Comparison of ENCODE assay signal across 21 cellular contexts in genomic region chr13:98462946-98463345, GRCh38.
DNase-seq lines count a peak whose midpoint lies in the region; ATAC-seq and TF ChIP-seq lines count a peak whose summit lies in the region.
"Had no signal": no experiment of that assay in that cellular context is flagged by ENCODE, and none has a peak within 500 bp of the region (broad histone marks: within the 10 kb centered on the region; RNA-seq: fewer than 3 reads in every experiment).

No MANE protein-coding gene starts in this region.

- no peaks in the 10 kb centered on the region for H3K9me2 ChIP-seq in GM23338 (ENCODE audit: insufficient read depth)

- no peaks in the 10 kb centered on the region for H3K27me3 ChIP-seq in CD4-positive, alpha-beta T cell (ENCODE audit: control insufficient read depth, insufficient read depth, low read length)
- H3K27me3 ChIP-seq in GM23338 (ENCODE audit: insufficient read depth) = no peaks in the 10 kb centered on the region
- H3K27me3 ChIP-seq in osteoblast (ENCODE audit: insufficient read depth, low read length) = no peaks in the 10 kb centered on the region
- H3K27me3 ChIP-seq: MG63, tibial artery had no signal

- no peak for TF ChIP-seq CTCF in CD4-positive, alpha-beta T cell (IDR thresholded peaks at IDR 0.05)
- TF ChIP-seq CTCF in GM23338 (conservative IDR thresholded peaks at IDR 0.05; ENCODE audit: low read depth in 2 of 2) = no peak
- TF ChIP-seq CTCF in brain (conservative IDR thresholded peaks at IDR 0.05) = no peak
- TF ChIP-seq CTCF in osteoblast (IDR thresholded peaks at IDR 0.05; ENCODE audit: extremely low read depth, low read depth, low read length) = no peak
- no peak for TF ChIP-seq CTCF in mucosa of descending colon (IDR thresholded peaks at IDR 0.05)

- CTCF ChIA-PET in CD4-positive, alpha-beta T cell (lab: Charles Lee) = interaction anchor here (1.4 kb wide), 1 partner anchor 22 kb away, joined by 3 read pairs; no protein-coding TSS in a partner anchor

- no peak overlapping the region for H3K4me3 Mint-ChIP-seq in CD4-positive, alpha-beta T cell
- no peak overlapping the region for H3K4me3 Mint-ChIP-seq in GM23338
- H3K4me3 Mint-ChIP-seq in brain = no peak overlapping the region
- H3K4me3 Mint-ChIP-seq: activated CD4-positive, alpha-beta T cell treated with anti-CD3 and anti-CD28 coated beads, Interleukin-2, amount 10 ng/mL, durations not matched to agents 7 days and 5 days had no signal

- H3K27me3 Mint-ChIP-seq in CD4-positive, alpha-beta T cell = no peaks in the 10 kb centered on the region
- H3K27me3 Mint-ChIP-seq in GM23338 (ENCODE audit: insufficient read depth, low read depth, poor library complexity) = peaks cover 15% of the 10 kb centered on the region
- H3K27me3 Mint-ChIP-seq in brain = no peaks in the 10 kb centered on the region
- H3K27me3 Mint-ChIP-seq: activated CD4-positive, alpha-beta T cell treated with anti-CD3 and anti-CD28 coated beads, Interleukin-2, amount 10 ng/mL, durations not matched to agents 7 days and 5 days had no signal

- no peak overlapping the region for H3K4me2 ChIP-seq in GM23338
- H3K4me2 ChIP-seq in osteoblast (ENCODE audit: insufficient read depth, low read length) = no peak overlapping the region

- intact Hi-C loops in CD4-positive, alpha-beta T cell (cut with DNase I, micrococcal nuclease) = no loop called here
- intact Hi-C loops in mucosa of descending colon (cut with DNase I, micrococcal nuclease) = no loop called here

- H3F3A ChIP-seq in GM23338 (replicated peaks; ENCODE audit: low read depth) = no peaks in the 10 kb centered on the region

- H3K9me3 Mint-ChIP-seq in CD4-positive, alpha-beta T cell = no peaks in the 10 kb centered on the region
- H3K9me3 Mint-ChIP-seq in GM23338 (no peaks in the 10 kb centered on the region), brain (no peaks in the 10 kb centered on the region)
- H3K9me3 Mint-ChIP-seq: activated CD4-positive, alpha-beta T cell treated with anti-CD3 and anti-CD28 coated beads, Interleukin-2, amount 10 ng/mL, durations not matched to agents 7 days and 5 days had no signal

- POLR2A ChIA-PET in CD4-positive, alpha-beta T cell (lab: Charles Lee) = no interaction called here

- H3K9me3 ChIP-seq in CD4-positive, alpha-beta T cell (ENCODE audit: control insufficient read depth, low read length) = no peaks in the 10 kb centered on the region
- H3K9me3 ChIP-seq in osteoblast (ENCODE audit: low read depth, low read length) = no peaks in the 10 kb centered on the region
- H3K9me3 ChIP-seq in mucosa of descending colon = no peaks in the 10 kb centered on the region
- H3K9me3 ChIP-seq: MG63, tibial artery had no signal

- H3K4me1 ChIP-seq in GM23338 (ENCODE audit: insufficient read depth) (no peaks in the 10 kb centered on the region), osteoblast (ENCODE audit: insufficient read depth, low read length) (no peaks in the 10 kb centered on the region), mucosa of descending colon (ENCODE audit: low read depth) (peaks cover 5% of the 10 kb centered on the region)

- H3K36me3 ChIP-seq in GM23338 (ENCODE audit: insufficient read depth) (peaks cover 16% of the 10 kb centered on the region), osteoblast (ENCODE audit: insufficient read depth, low read length) (peaks cover 63% of the 10 kb centered on the region), mucosa of descending colon (ENCODE audit: low read depth) (peaks cover 4% of the 10 kb centered on the region)

- H2AFZ ChIP-seq in GM23338 = no peak overlapping the region
- no peak overlapping the region for H2AFZ ChIP-seq in osteoblast (ENCODE audit: low read length)

- H3K79me2 ChIP-seq in GM23338 (replicated peaks; ENCODE audit: insufficient read depth) (peaks cover 33% of the 10 kb centered on the region), osteoblast (ENCODE audit: insufficient read depth, low read length) (peaks cover 76% of the 10 kb centered on the region)

- H3K4me1 Mint-ChIP-seq in CD4-positive, alpha-beta T cell (ENCODE audit: low read depth) = peaks cover 20% of the 10 kb centered on the region
- H3K4me1 Mint-ChIP-seq in GM23338 (peaks cover 27% of the 10 kb centered on the region), brain (peaks cover 48% of the 10 kb centered on the region)

- no peak overlapping the region for H3K27ac ChIP-seq in CD4-positive, alpha-beta T cell (ENCODE audit: low read depth, low read length)
- no peak overlapping the region; the same call in 1 of the 2 replicates for H3K27ac ChIP-seq in GM23338 (ENCODE audit: low read depth)
- peak overlapping the region; percentile 42 for H3K27ac ChIP-seq in osteoblast (ENCODE audit: low read depth, low read length)
- H3K27ac ChIP-seq: SK-N-MC had no signal

- ATAC-seq in CD4-positive, alpha-beta T cell (ENCODE audit: poor library complexity) = no peak
- ATAC-seq in GM23338 = no peak
- no peak for ATAC-seq in mucosa of descending colon
- no peak for ATAC-seq in GM18861 (IDR thresholded peaks at IDR 0.05; ENCODE audit: unreplicated experiment)
- ATAC-seq in GM21529 (IDR thresholded peaks at IDR 0.05; ENCODE audit: unreplicated experiment) = no peak
- ATAC-seq: esophagus mucosa, HepG2 had no signal

- DNase-seq in CD4-positive, alpha-beta T cell = no peak
- DNase-seq in GM23338 (ENCODE audit: low spot score) = no peak
- DNase-seq in osteoblast (ENCODE audit: insufficient read length, low spot score, missing footprints) = no peak
- no peak for DNase-seq in mucosa of descending colon
- DNase-seq: activated CD4-positive, alpha-beta T cell treated with anti-CD3 and anti-CD28 coated beads, Interleukin-2, amount 10 ng/mL, durations not matched to agents 7 days and 5 days; C1 segment of cervical spinal cord; dermis blood vessel endothelial cell; DMS79; MG63; NCI-H2029; NCI-H510A treated with DMSO at 0.1 percent for 48 hours; occipital lobe; OCI-M1; stimulated activated CD4-positive, alpha-beta T cell treated with anti-CD3 and anti-CD28 coated beads, Interleukin-2, amount 100 ng/mL, for 48 hours had no signal

- peak overlapping the region; percentile 53 for H3K27ac Mint-ChIP-seq in CD4-positive, alpha-beta T cell
- H3K27ac Mint-ChIP-seq in GM23338 (peak overlapping the region; percentile 30), brain (peak overlapping the region; percentile 12 to 69 (median 28))
- H3K27ac Mint-ChIP-seq: activated CD4-positive, alpha-beta T cell treated with anti-CD3 and anti-CD28 coated beads, Interleukin-2, amount 10 ng/mL, durations not matched to agents 7 days and 5 days had no signal

- H3K4me3 ChIP-seq in GM23338 (no peak overlapping the region), osteoblast (ENCODE audit: insufficient read depth, low read length) (no peak overlapping the region), mucosa of descending colon (no peak overlapping the region)
- H3K4me3 ChIP-seq: MG63, SK-N-MC, tibial artery had no signal

- H4K20me1 ChIP-seq in GM23338 (replicated peaks; ENCODE audit: insufficient read depth) = peaks cover 9% of the 10 kb centered on the region
- peaks cover 3% of the 10 kb centered on the region for H4K20me1 ChIP-seq in osteoblast (ENCODE audit: insufficient read depth, low read length)

- peaks cover 92% of the 10 kb centered on the region for H3K36me3 Mint-ChIP-seq in CD4-positive, alpha-beta T cell (ENCODE audit: low read depth)
- H3K36me3 Mint-ChIP-seq in GM23338 (ENCODE audit: low read depth) (peaks cover 70% of the 10 kb centered on the region), brain (peaks cover 66% of the 10 kb centered on the region)

TF ChIP-seq in GM23338, 12 proteins besides CTCF, POLR2A, EP300 and RAD21 (continues in another document):
- TF ChIP-seq ZNF114 (CRISPR knock-in tag; IDR thresholded peaks at IDR 0.05) = no peak
- no peak for TF ChIP-seq NANOG (IDR thresholded peaks at IDR 0.05; ENCODE audit: borderline replicate concordance)
- no peak for TF ChIP-seq REST (IDR thresholded peaks at IDR 0.05; ENCODE audit: unreplicated experiment)
- no peak for TF ChIP-seq STAT1 (IDR thresholded peaks at IDR 0.05; ENCODE audit: unreplicated experiment)
- TF ChIP-seq ETS1 (IDR thresholded peaks at IDR 0.05) = no peak
- no peak for TF ChIP-seq JUNB (IDR thresholded peaks at IDR 0.05; ENCODE audit: unreplicated experiment)
- no peak for TF ChIP-seq EZH2 (IDR thresholded peaks at IDR 0.05; ENCODE audit: low read depth, unreplicated experiment)
- TF ChIP-seq CREB1 (CRISPR knock-in tag; IDR thresholded peaks at IDR 0.05; ENCODE audit: low read depth) = no peak
